Comparison of ENCODE assay signal across 19 cellular contexts in genomic region chr12:60174914-60175313, GRCh38.
DNase-seq lines count a peak whose midpoint lies in the region; ATAC-seq, FAIRE-seq and TF ChIP-seq lines count a peak whose summit lies in the region.
"Had no signal": no experiment of that assay in that cellular context is flagged by ENCODE, and none has a peak within 500 bp of the region (broad histone marks: within the 10 kb centered on the region; RNA-seq: fewer than 3 reads in every experiment).

No MANE protein-coding gene starts in this region.

- no peak overlapping the region for H3K4me3 Mint-ChIP-seq in stimulated activated naive B cell treated with anti-CD40 and anti-IgM and Interleukin-4, amounts not matched to agents 10 μg/mL and 1 μg/mL and 100 μg/mL, for 72 hours
- no peak overlapping the region for H3K4me3 Mint-ChIP-seq in activated T-helper 2 cell treated with anti-CD3 and anti-CD28 coated beads, Interferon-gamma antibody, Interleukin-2, Interleukin-4, amounts not matched to agents 10 μg/mL and 5 μg/mL and 100 μg/mL, durations not matched to agents 14 hours and 24 hours and 36 hours (ENCODE audit: low read depth)
- H3K4me3 Mint-ChIP-seq: CD8-positive, alpha-beta memory T cell had no signal

- H3K9me2 ChIP-seq in PC-3 (replicated peaks; ENCODE audit: low read length) = no peaks in the 10 kb centered on the region

- H3K27me3 ChIP-seq in PC-3 (ENCODE audit: low read length) = no peaks in the 10 kb centered on the region
- no peaks in the 10 kb centered on the region for H3K27me3 ChIP-seq in mesenchymal stem cell (ENCODE audit: control insufficient read depth in 1 of 2, insufficient read depth in 1 of 2, low read length in 2 of 2)

- H2BK12ac ChIP-seq in mesenchymal stem cell (ENCODE audit: low read length in 2 of 2) = no peak overlapping the region

- no peak overlapping the region for H3K4ac ChIP-seq in mesenchymal stem cell (ENCODE audit: low read depth in 1 of 2, low read length in 2 of 2)

- H3K36me3 ChIP-seq in PC-3 (ENCODE audit: low read depth, low read length) (no peaks in the 10 kb centered on the region), mesenchymal stem cell (ENCODE audit: control insufficient read depth in 1 of 2, insufficient read depth in 2 of 2, low read depth in 1 of 2, low read length in 2 of 2) (no peaks in the 10 kb centered on the region)
- H3K36me3 ChIP-seq: HAP-1 had no signal

- peak; percentile 38 for FAIRE-seq in D721Med (lab: Jason Lieb, UNC)
- FAIRE-seq: A204.1 had no signal

- TF ChIP-seq CTCF in D721Med (IDR thresholded peaks at IDR 0.05; ENCODE audit: insufficient read depth, missing control alignments) (no peak), PC-3 (conservative IDR thresholded peaks at IDR 0.05; ENCODE audit: low read depth, low read length) (no peak)

- no peak overlapping the region for H2BK120ac ChIP-seq in mesenchymal stem cell (ENCODE audit: low read depth, low read length)

- H3K23ac ChIP-seq in mesenchymal stem cell (ENCODE audit: low read length in 2 of 2) = no peak overlapping the region

- no peak for DNase-seq in D721Med (ENCODE audit: insufficient read length, low spot score)
- DNase-seq in PC-3 = no peak
- DNase-seq in fibroblast of gingiva (ENCODE audit: low read depth) = peak; percentile 12
- DNase-seq in mesenchymal stem cell = no peak
- DNase-seq in stimulated activated naive B cell treated with anti-CD40 and anti-IgM and Interleukin-4, amounts not matched to agents 10 μg/mL and 1 μg/mL and 100 μg/mL, for 72 hours = no peak
- DNase-seq in stimulated activated CD4-positive, alpha-beta T cell treated with anti-CD3 and anti-CD28 coated beads, Interleukin-4, amount 100 ng/mL, for 1 hour = no peak
- DNase-seq in activated T-helper 2 cell treated with anti-CD3 and anti-CD28 coated beads, Interferon-gamma antibody, Interleukin-2, Interleukin-4, amounts not matched to agents 10 μg/mL and 5 μg/mL and 100 μg/mL, durations not matched to agents 14 hours and 24 hours and 36 hours (ENCODE audit: low spot score) = no peak
- DNase-seq: C1 segment of cervical spinal cord; CD8-positive, alpha-beta memory T cell; DMS79; NCI-H187 treated with DMSO at 0.1 percent for 48 hours; NCI-H226; NCI-H524; RPMI8226; SHP77 treated with DMSO at 0.1 percent for 48 hours had no signal

- WGBS in mesenchymal stem cell = 0% methylated on average over 1 of the region's 1 CpG

- no peaks in the 10 kb centered on the region for H3F3A ChIP-seq in PC-3 (ENCODE audit: low read length, unreplicated experiment)

- no peak overlapping the region for H4K91ac ChIP-seq in mesenchymal stem cell (ENCODE audit: low read length)

- H3K14ac ChIP-seq in mesenchymal stem cell (ENCODE audit: low read length in 2 of 2) = no peak overlapping the region

- no peak overlapping the region for H2AFZ ChIP-seq in PC-3 (ENCODE audit: low read length)
- H2AFZ ChIP-seq in mesenchymal stem cell (ENCODE audit: low read depth, low read length) = no peak overlapping the region

- ATAC-seq in PC-3 (peak; percentile 35), HG02885 (IDR thresholded peaks at IDR 0.05; ENCODE audit: poor library complexity, unreplicated experiment) (no peak)
- ATAC-seq in stimulated activated naive B cell treated with anti-CD40 and anti-IgM and Interleukin-4, amounts not matched to agents 10 μg/mL and 1 μg/mL and 100 μg/mL, for 72 hours (replicated peaks) = no peak
- ATAC-seq: SK-N-SH treated with all-trans-retinoic acid at 6 μM for 48 hours had no signal

- CTCF ChIA-PET in PC-3 (lab: Charles Lee) = no interaction called here

- H3K4me1 ChIP-seq in PC-3 (ENCODE audit: insufficient read depth, low read length) (peaks cover 38% of the 10 kb centered on the region), mesenchymal stem cell (ENCODE audit: control insufficient read depth, insufficient read depth, low read depth, low read length) (no peaks in the 10 kb centered on the region)

- no peak overlapping the region for H2BK15ac ChIP-seq in mesenchymal stem cell (ENCODE audit: low read depth, poor library complexity, severe bottlenecking)

- no peak overlapping the region for H3K9ac ChIP-seq in PC-3 (ENCODE audit: low read length)
- H3K9ac ChIP-seq in mesenchymal stem cell (ENCODE audit: low read length) = peak overlapping the region; percentile 16

- no peak overlapping the region for H2AK5ac ChIP-seq in mesenchymal stem cell (ENCODE audit: low read length, severe bottlenecking)

- H3K79me1 ChIP-seq in mesenchymal stem cell (replicated peaks; ENCODE audit: low read length, poor library complexity, severe bottlenecking) = no peaks in the 10 kb centered on the region

- no peaks in the 10 kb centered on the region for H3K4me1 Mint-ChIP-seq in stimulated activated naive B cell treated with anti-CD40 and anti-IgM and Interleukin-4, amounts not matched to agents 10 μg/mL and 1 μg/mL and 100 μg/mL, for 72 hours
- no peaks in the 10 kb centered on the region for H3K4me1 Mint-ChIP-seq in activated T-helper 2 cell treated with anti-CD3 and anti-CD28 coated beads, Interferon-gamma antibody, Interleukin-2, Interleukin-4, amounts not matched to agents 10 μg/mL and 5 μg/mL and 100 μg/mL, durations not matched to agents 14 hours and 24 hours and 36 hours (ENCODE audit: low read depth)
- H3K4me1 Mint-ChIP-seq: CD8-positive, alpha-beta memory T cell had no signal

- no peaks in the 10 kb centered on the region for H3K36me3 Mint-ChIP-seq in stimulated activated naive B cell treated with anti-CD40 and anti-IgM and Interleukin-4, amounts not matched to agents 10 μg/mL and 1 μg/mL and 100 μg/mL, for 72 hours
- H3K36me3 Mint-ChIP-seq in activated T-helper 2 cell treated with anti-CD3 and anti-CD28 coated beads, Interferon-gamma antibody, Interleukin-2, Interleukin-4, amounts not matched to agents 10 μg/mL and 5 μg/mL and 100 μg/mL, durations not matched to agents 14 hours and 24 hours and 36 hours (ENCODE audit: low read depth) = no peaks in the 10 kb centered on the region
- H3K36me3 Mint-ChIP-seq: CD8-positive, alpha-beta memory T cell had no signal

- peaks cover 0 to 2% of the 10 kb centered on the region in 2 donors for H3K9me3 Mint-ChIP-seq in stimulated activated naive B cell treated with anti-CD40 and anti-IgM and Interleukin-4, amounts not matched to agents 10 μg/mL and 1 μg/mL and 100 μg/mL, for 72 hours
- no peaks in the 10 kb centered on the region for H3K9me3 Mint-ChIP-seq in activated T-helper 2 cell treated with anti-CD3 and anti-CD28 coated beads, Interferon-gamma antibody, Interleukin-2, Interleukin-4, amounts not matched to agents 10 μg/mL and 5 μg/mL and 100 μg/mL, durations not matched to agents 14 hours and 24 hours and 36 hours

- H3K9me3 ChIP-seq in PC-3 (ENCODE audit: low read length) (no peaks in the 10 kb centered on the region), mesenchymal stem cell (ENCODE audit: control insufficient read depth, low read length) (no peaks in the 10 kb centered on the region)
- H3K9me3 ChIP-seq: HAP-1 had no signal

- H2BK5ac ChIP-seq in mesenchymal stem cell (ENCODE audit: low read depth, low read length, poor library complexity, severe bottlenecking) = no peak overlapping the region

- no peak overlapping the region; the same call in 1 of the 2 replicates for H3K27ac ChIP-seq in PC-3 (ENCODE audit: low read length)
- H3K27ac ChIP-seq in mesenchymal stem cell (ENCODE audit: low read length, poor library complexity, severe bottlenecking) = no peak overlapping the region

- no peak overlapping the region for H3K27ac Mint-ChIP-seq in stimulated activated naive B cell treated with anti-CD40 and anti-IgM and Interleukin-4, amounts not matched to agents 10 μg/mL and 1 μg/mL and 100 μg/mL, for 72 hours
- no peak overlapping the region for H3K27ac Mint-ChIP-seq in activated T-helper 2 cell treated with anti-CD3 and anti-CD28 coated beads, Interferon-gamma antibody, Interleukin-2, Interleukin-4, amounts not matched to agents 10 μg/mL and 5 μg/mL and 100 μg/mL, durations not matched to agents 14 hours and 24 hours and 36 hours
- H3K27ac Mint-ChIP-seq: CD8-positive, alpha-beta memory T cell had no signal

- no peak overlapping the region for H3K18ac ChIP-seq in mesenchymal stem cell (ENCODE audit: low read depth in 1 of 2, low read length in 2 of 2)

- H3K4me3 ChIP-seq in PC-3 (ENCODE audit: low read length) (no peak overlapping the region), mesenchymal stem cell (ENCODE audit: insufficient read depth in 1 of 2, low read depth in 1 of 2, low read length in 2 of 2) (no peak overlapping the region)
- H3K4me3 ChIP-seq: HAP-1 had no signal

- peak overlapping the region; percentile 36 for H3K4me2 ChIP-seq in PC-3 (ENCODE audit: low read length)
- no peak overlapping the region for H3K4me2 ChIP-seq in mesenchymal stem cell (ENCODE audit: low read length, poor library complexity, severe bottlenecking)

- H3K27me3 Mint-ChIP-seq in stimulated activated naive B cell treated with anti-CD40 and anti-IgM and Interleukin-4, amounts not matched to agents 10 μg/mL and 1 μg/mL and 100 μg/mL, for 72 hours = no peaks in the 10 kb centered on the region
- no peaks in the 10 kb centered on the region for H3K27me3 Mint-ChIP-seq in activated T-helper 2 cell treated with anti-CD3 and anti-CD28 coated beads, Interferon-gamma antibody, Interleukin-2, Interleukin-4, amounts not matched to agents 10 μg/mL and 5 μg/mL and 100 μg/mL, durations not matched to agents 14 hours and 24 hours and 36 hours (ENCODE audit: low read depth)
- H3K27me3 Mint-ChIP-seq: CD8-positive, alpha-beta memory T cell had no signal

- BruUV-seq in PC-3 (replicated peaks; lab: Mats Ljungman, UMichigan) = no TSS peak

- H4K20me1 ChIP-seq in PC-3 (ENCODE audit: low read length) = no peaks in the 10 kb centered on the region

- POLR2A ChIA-PET in PC-3 (lab: Charles Lee; ENCODE audit: unreplicated experiment) = interaction anchor here (0.6 kb wide), 1 partner anchor 14 kb away, joined by 4 read pairs; no protein-coding TSS in a partner anchor

- no peaks in the 10 kb centered on the region for H3K79me2 ChIP-seq in PC-3 (ENCODE audit: low read length)

- intact Hi-C loops in PC-3 (cut with micrococcal nuclease) = no loop called here
- intact Hi-C loops in activated T-helper 2 cell treated with anti-CD3 and anti-CD28 coated beads, Interferon-gamma antibody, Interleukin-2, Interleukin-4, amounts not matched to agents 10 μg/mL and 5 μg/mL and 100 μg/mL, durations not matched to agents 14 hours and 24 hours and 36 hours (cut with micrococcal nuclease) = no loop called here

- no peak overlapping the region for H4K8ac ChIP-seq in mesenchymal stem cell (ENCODE audit: low read length)
